Comparison of ENCODE assay signal across 1 cellular context in genomic region chr5:149035282-149035882, GRCh38.
TF ChIP-seq lines count a peak whose summit lies in the region.

No MANE protein-coding gene starts in this region.

TF ChIP-seq in WTC11, 78 proteins besides CTCF, POLR2A, EP300 and RAD21 (continued from another document):
- TF ChIP-seq ARID4B (CRISPR knock-in tag; IDR thresholded peaks at IDR 0.05; ENCODE audit: borderline replicate concordance) (no peak), CDX4 (CRISPR knock-in tag; IDR thresholded peaks at IDR 0.05; ENCODE audit: borderline replicate concordance) (no peak), AR (CRISPR knock-in tag; IDR thresholded peaks at IDR 0.05) (no peak), FOXK1 (CRISPR knock-in tag; IDR thresholded peaks at IDR 0.05) (no peak), TEAD4 (CRISPR knock-in tag; IDR thresholded peaks at IDR 0.05) (no peak), MXD4 (CRISPR knock-in tag; IDR thresholded peaks at IDR 0.05; ENCODE audit: borderline replicate concordance) (no peak), IRF1 (CRISPR knock-in tag; IDR thresholded peaks at IDR 0.05) (no peak), ZMAT4 (CRISPR knock-in tag; IDR thresholded peaks at IDR 0.05) (no peak), ZNF423 (CRISPR knock-in tag; IDR thresholded peaks at IDR 0.05) (no peak), NR1H2 (CRISPR knock-in tag; IDR thresholded peaks at IDR 0.05) (no peak), ZNF425 (CRISPR knock-in tag; conservative IDR thresholded peaks at IDR 0.05) (no peak), ZNF317 (CRISPR knock-in tag; IDR thresholded peaks at IDR 0.05; ENCODE audit: borderline replicate concordance, low read depth) (no peak), ATF3 (CRISPR knock-in tag; conservative IDR thresholded peaks at IDR 0.05) (no peak), CREM (CRISPR knock-in tag; IDR thresholded peaks at IDR 0.05) (no peak), ELF4 (CRISPR knock-in tag; IDR thresholded peaks at IDR 0.05; ENCODE audit: low read depth) (no peak), ETV6 (CRISPR knock-in tag; IDR thresholded peaks at IDR 0.05) (no peak)
